ENCODE assay signal across 11 cellular contexts in genomic region chr21:46424062-46424591, GRCh38. TPM values are rescaled to one million over a fixed set of nuclear protein-coding genes. Genes with fewer than 3 reads are reported as not detected.
DNase-seq lines count a peak whose midpoint lies in the region; ATAC-seq and TF ChIP-seq lines count a peak whose summit lies in the region.
"Had no signal": no experiment of that assay in that cellular context is flagged by ENCODE, and none has a peak within 500 bp of the region (broad histone marks: within the 10 kb centered on the region; RNA-seq: fewer than 3 reads in every experiment).

No MANE protein-coding gene starts in this region.

- ATAC-seq in activated CD4-positive, alpha-beta T cell treated with anti-CD3 and anti-CD28 coated beads for 36 hours, result peak; percentile 63
- no peak for ATAC-seq in HG03108 (IDR thresholded peaks at IDR 0.05; ENCODE audit: unreplicated experiment)
- no peak for ATAC-seq in HG03196 (IDR thresholded peaks at IDR 0.05; ENCODE audit: unreplicated experiment)

- H3K27me3 ChIP-seq in effector memory CD4-positive, alpha-beta T cell (replicated peaks; ENCODE audit: control insufficient read depth, insufficient read depth, low read length, poor library complexity, severe bottlenecking), result no peaks in the 10 kb centered on the region
- no peaks in the 10 kb centered on the region for H3K27me3 ChIP-seq in spleen (replicated peaks in 1 of 7)

- TF ChIP-seq CTCF in spleen (IDR thresholded peaks at IDR 0.05 in 8 of 11, conservative IDR thresholded peaks at IDR 0.05 in 3 of 11), result no peak
- no peak for TF ChIP-seq CTCF in GM20000 (IDR thresholded peaks at IDR 0.05; ENCODE audit: extremely low read depth, missing control alignments)

- intact Hi-C loops in activated CD4-positive, alpha-beta T cell treated with anti-CD3 and anti-CD28 coated beads for 36 hours (cut with DNase I, micrococcal nuclease), result no loop called here
- intact Hi-C loops in spleen (cut with DNase I; ENCODE audit: low total_unique reads), result no loop called here

- H3K4me3 ChIP-seq in effector memory CD4-positive, alpha-beta T cell (ENCODE audit: insufficient read depth, low read depth, low read length, poor library complexity, severe bottlenecking), result no peak overlapping the region
- H3K4me3 ChIP-seq in spleen, result peak overlapping the region in 1 of 8 donors; percentile 12

- peaks cover 17% of the 10 kb centered on the region for H3K36me3 Mint-ChIP-seq in activated CD4-positive, alpha-beta T cell treated with anti-CD3 and anti-CD28 coated beads for 36 hours (ENCODE audit: low read depth)
- H3K36me3 Mint-ChIP-seq in T-helper 2 cell treated with Interferon-gamma antibody and Interleukin-4, amounts not matched to agents 5 μg/mL and 100 μg/mL, for 36 hours (ENCODE audit: low read depth), result peaks cover 5% of the 10 kb centered on the region

- WGBS in spleen, 5 donors, result 62 to 73% (median 68%) methylated on average over 13 to 15 of the region's 15 CpGs

- no peaks in the 10 kb centered on the region for H3K9me3 Mint-ChIP-seq in activated CD4-positive, alpha-beta T cell treated with anti-CD3 and anti-CD28 coated beads for 36 hours (ENCODE audit: low read depth)
- H3K9me3 Mint-ChIP-seq in T-helper 2 cell treated with Interferon-gamma antibody and Interleukin-4, amounts not matched to agents 5 μg/mL and 100 μg/mL, for 36 hours, result no peaks in the 10 kb centered on the region

- no peak for TF ChIP-seq POLR2A in spleen (IDR thresholded peaks at IDR 0.05)

- peak; percentile 18 for DNase-seq in activated CD4-positive, alpha-beta T cell treated with anti-CD3 and anti-CD28 coated beads for 36 hours
- no peak for DNase-seq in activated CD4-positive, alpha-beta T cell treated with anti-CD3 and anti-CD28 coated beads, Interleukin-2, amount 50 U/mL, for 1 hour
- DNase-seq in T-helper 2 cell treated with Interferon-gamma antibody and Interleukin-4, amounts not matched to agents 5 μg/mL and 100 μg/mL, for 36 hours (ENCODE audit: low spot score), result no peak
- peak in 1 of 3 donors; percentile 8 for DNase-seq in effector memory CD4-positive, alpha-beta T cell
- peak; percentile 77 for DNase-seq in spleen
- no peak for DNase-seq in GM20000 (ENCODE audit: low spot score)
- DNase-seq: caudate nucleus, left cardiac atrium, NCI-H1417 treated with DMSO at 0.1 percent for 48 hours had no signal

- H3K27ac Mint-ChIP-seq in activated CD4-positive, alpha-beta T cell treated with anti-CD3 and anti-CD28 coated beads for 36 hours, result peak overlapping the region; percentile 65
- peak overlapping the region; percentile 75 for H3K27ac Mint-ChIP-seq in T-helper 2 cell treated with Interferon-gamma antibody and Interleukin-4, amounts not matched to agents 5 μg/mL and 100 μg/mL, for 36 hours

- POLR2A ChIA-PET in activated CD4-positive, alpha-beta T cell treated with anti-CD3 and anti-CD28 coated beads for 36 hours (lab: Charles Lee), result no interaction called here

- no peaks in the 10 kb centered on the region for H3K9me3 ChIP-seq in effector memory CD4-positive, alpha-beta T cell (ENCODE audit: control insufficient read depth, low read length)
- H3K9me3 ChIP-seq in spleen, result no peaks in the 10 kb centered on the region

- peaks cover 20% of the 10 kb centered on the region for H3K4me1 Mint-ChIP-seq in activated CD4-positive, alpha-beta T cell treated with anti-CD3 and anti-CD28 coated beads for 36 hours
- H3K4me1 Mint-ChIP-seq in T-helper 2 cell treated with Interferon-gamma antibody and Interleukin-4, amounts not matched to agents 5 μg/mL and 100 μg/mL, for 36 hours (ENCODE audit: low read depth), result peaks cover 5% of the 10 kb centered on the region

- H3K27ac ChIP-seq in effector memory CD4-positive, alpha-beta T cell (ENCODE audit: insufficient read depth, low read length, poor library complexity, severe bottlenecking), result peak overlapping the region; percentile 44
- peak overlapping the region in 7 of 8 donors; percentile 19 to 90 (median 64) for H3K27ac ChIP-seq in spleen

- CTCF ChIA-PET in activated CD4-positive, alpha-beta T cell treated with anti-CD3 and anti-CD28 coated beads for 36 hours (lab: Charles Lee), result no interaction called here

- H3K4me1 ChIP-seq in effector memory CD4-positive, alpha-beta T cell (ENCODE audit: control insufficient read depth, insufficient read depth, low read length, poor library complexity, severe bottlenecking), result peaks cover 4% of the 10 kb centered on the region
- peaks cover 0 to 21% (median 3%) of the 10 kb centered on the region in 6 donors for H3K4me1 ChIP-seq in spleen

- peaks cover 17% of the 10 kb centered on the region for H3K36me3 ChIP-seq in effector memory CD4-positive, alpha-beta T cell (ENCODE audit: control insufficient read depth, insufficient read depth, low read length)
- peaks cover 0 to 91% (median 52%) of the 10 kb centered on the region in 6 donors for H3K36me3 ChIP-seq in spleen

- H3K27me3 Mint-ChIP-seq in activated CD4-positive, alpha-beta T cell treated with anti-CD3 and anti-CD28 coated beads for 36 hours, result no peaks in the 10 kb centered on the region
- no peaks in the 10 kb centered on the region for H3K27me3 Mint-ChIP-seq in T-helper 2 cell treated with Interferon-gamma antibody and Interleukin-4, amounts not matched to agents 5 μg/mL and 100 μg/mL, for 36 hours (ENCODE audit: low read depth)

- no peak overlapping the region for H3K4me3 Mint-ChIP-seq in activated CD4-positive, alpha-beta T cell treated with anti-CD3 and anti-CD28 coated beads for 36 hours
- no peak overlapping the region for H3K4me3 Mint-ChIP-seq in T-helper 2 cell treated with Interferon-gamma antibody and Interleukin-4, amounts not matched to agents 5 μg/mL and 100 μg/mL, for 36 hours

RNA-seq across cellular contexts. Expression of gene DIP2A, which starts 34.6 kb away (rescaled TPM):
- 10 to 100 TPM; 25.2 to 27.7 TPM for total RNA-seq in activated CD4-positive, alpha-beta T cell treated with anti-CD3 and anti-CD28 coated beads for 36 hours
- total RNA-seq in spleen, result 10 to 100 TPM; 50.1 to 96.7 (median 68.6) TPM
- polyA plus RNA-seq in spleen, result 10 to 100 TPM; 14.7 to 22.2 (median 22.1) TPM

Comparison
In these comparisons a context has a peak if more than half of its experiments do, and no peak if none do; other contexts are left out.
1. DNase-seq: peak in activated CD4-positive, alpha-beta T cell treated with anti-CD3 and anti-CD28 coated beads for 36 hours (single experiment) and spleen (single experiment); none in activated CD4-positive, alpha-beta T cell treated with anti-CD3 and anti-CD28 coated beads, Interleukin-2, amount 50 U/mL, for 1 hour (single experiment), T-helper 2 cell treated with Interferon-gamma antibody and Interleukin-4, amounts not matched to agents 5 μg/mL and 100 μg/mL, for 36 hours (single experiment) and GM20000 (single experiment).